ENCODE assay signal across 1 cellular context in genomic region chr19:33197591-33198000, GRCh38.
A peak's percentile ranks its signal among the peaks of the same experiment; 100 is the strongest.
TF ChIP-seq lines count a peak whose summit lies in the region.

No MANE protein-coding gene starts in this region.

TF ChIP-seq in HepG2, 621 proteins besides CTCF, POLR2A, EP300 and RAD21 (continued from another document and continues in another):
- TF ChIP-seq AGO2 (optimal IDR thresholded peaks at IDR 0.05; ENCODE audit: low read depth, low read length): peak; percentile 26
- no peak; the same call in 1 of the 2 replicates for TF ChIP-seq ZMAT3 (CRISPR knock-in tag; conservative IDR thresholded peaks at IDR 0.05)
- TF ChIP-seq ZEB1 (IDR thresholded peaks at IDR 0.05; ENCODE audit: insufficient replicate concordance, low read depth): no peak
- TF ChIP-seq ZNF562 (CRISPR knock-in tag; IDR thresholded peaks at IDR 0.05; ENCODE audit: borderline replicate concordance): no peak
- TF ChIP-seq ZNF672 (CRISPR knock-in tag; IDR thresholded peaks at IDR 0.05): no peak
- 0 out of 2 replicates have a peak, but pooled peaks have one; percentile 31 for TF ChIP-seq NR2F6 (IDR thresholded peaks at IDR 0.05)
- TF ChIP-seq NR2F6 (CRISPR knock-in tag; IDR thresholded peaks at IDR 0.05): no peak
- no peak for TF ChIP-seq ZNF552 (CRISPR knock-in tag; IDR thresholded peaks at IDR 0.05; ENCODE audit: borderline replicate concordance)
- no peak for TF ChIP-seq ZNF367 (CRISPR knock-in tag; IDR thresholded peaks at IDR 0.05; ENCODE audit: borderline replicate concordance)
- TF ChIP-seq SOX13 (IDR thresholded peaks at IDR 0.05): 0 out of 2 replicates have a peak, but pooled peaks have one; percentile 29
- TF ChIP-seq SOX13 (CRISPR knock-in tag; conservative IDR thresholded peaks at IDR 0.05 in 1 of 2, IDR thresholded peaks at IDR 0.05 in 1 of 2): peak in 1 of 2 experiments; percentile 78; a peak in 2 of 4 replicates
- TF ChIP-seq SKIL (CRISPR knock-in tag; IDR thresholded peaks at IDR 0.05; ENCODE audit: borderline replicate concordance): no peak
- TF ChIP-seq MAFK (conservative IDR thresholded peaks at IDR 0.05 in 1 of 2, IDR thresholded peaks at IDR 0.05 in 1 of 2; ENCODE audit: low read length in 2 of 2): no peak
- TF ChIP-seq CBX2 (IDR thresholded peaks at IDR 0.05; ENCODE audit: low read depth, low read length): no peak
- no peak for TF ChIP-seq CBX2 (CRISPR knock-in tag; IDR thresholded peaks at IDR 0.05; ENCODE audit: low read depth)
- TF ChIP-seq CEBPB (IDR thresholded peaks at IDR 0.05; ENCODE audit: borderline replicate concordance, low read depth, low read length): no peak
- no peak for TF ChIP-seq CREBL2 (CRISPR knock-in tag; IDR thresholded peaks at IDR 0.05; ENCODE audit: borderline replicate concordance)
- TF ChIP-seq XRCC5 (optimal IDR thresholded peaks at IDR 0.05; ENCODE audit: low read length): no peak
- no peak for TF ChIP-seq HINFP (CRISPR knock-in tag; IDR thresholded peaks at IDR 0.05; ENCODE audit: low read depth)
- no peak for TF ChIP-seq SSRP1 (CRISPR knock-in tag; IDR thresholded peaks at IDR 0.05)
- no peak for TF ChIP-seq ZNF800 (CRISPR knock-in tag; IDR thresholded peaks at IDR 0.05)
- no peak for TF ChIP-seq TEAD3 (CRISPR knock-in tag; optimal IDR thresholded peaks at IDR 0.05; ENCODE audit: borderline replicate concordance)
- no peak for TF ChIP-seq FUBP1 (CRISPR knock-in tag; IDR thresholded peaks at IDR 0.05; ENCODE audit: borderline replicate concordance)
- no peak for TF ChIP-seq GTF3A (CRISPR knock-in tag; conservative IDR thresholded peaks at IDR 0.05)
- TF ChIP-seq BATF2 (CRISPR knock-in tag; IDR thresholded peaks at IDR 0.05): no peak
- TF ChIP-seq ZNF549 (CRISPR knock-in tag; IDR thresholded peaks at IDR 0.05): no peak
- no peak for TF ChIP-seq ZKSCAN8 (CRISPR knock-in tag; IDR thresholded peaks at IDR 0.05; ENCODE audit: borderline replicate concordance)
- no peak for TF ChIP-seq TBL1XR1 (IDR thresholded peaks at IDR 0.05; ENCODE audit: borderline replicate concordance, low read length, partially characterized antibody)
- TF ChIP-seq ZBTB3 (CRISPR knock-in tag; IDR thresholded peaks at IDR 0.05; ENCODE audit: borderline replicate concordance, low read depth): no peak
- TF ChIP-seq MLLT10 (CRISPR knock-in tag; IDR thresholded peaks at IDR 0.05): no peak
- TF ChIP-seq ZNF263 (CRISPR knock-in tag; IDR thresholded peaks at IDR 0.05): peak; percentile 65
- no peak for TF ChIP-seq ADNP (CRISPR knock-in tag; IDR thresholded peaks at IDR 0.05)
- TF ChIP-seq PATZ1 (CRISPR knock-in tag; IDR thresholded peaks at IDR 0.05): peak; percentile 34; the same call in 1 of the 2 replicates
- no peak for TF ChIP-seq ZBTB4 (CRISPR knock-in tag; IDR thresholded peaks at IDR 0.05; ENCODE audit: borderline replicate concordance)
- TF ChIP-seq SKI (IDR thresholded peaks at IDR 0.05; ENCODE audit: partially characterized antibody): no peak
- TF ChIP-seq STAG1 (CRISPR knock-in tag; IDR thresholded peaks at IDR 0.05): no peak
- peak; percentile 40; the same call in 1 of the 2 replicates for TF ChIP-seq UBTF (CRISPR knock-in tag; IDR thresholded peaks at IDR 0.05)
- no peak for TF ChIP-seq AHDC1 (CRISPR knock-in tag; IDR thresholded peaks at IDR 0.05; ENCODE audit: borderline replicate concordance)
